Comparison of ENCODE assay signal across 8 cellular contexts in the genomic region with DNA sequence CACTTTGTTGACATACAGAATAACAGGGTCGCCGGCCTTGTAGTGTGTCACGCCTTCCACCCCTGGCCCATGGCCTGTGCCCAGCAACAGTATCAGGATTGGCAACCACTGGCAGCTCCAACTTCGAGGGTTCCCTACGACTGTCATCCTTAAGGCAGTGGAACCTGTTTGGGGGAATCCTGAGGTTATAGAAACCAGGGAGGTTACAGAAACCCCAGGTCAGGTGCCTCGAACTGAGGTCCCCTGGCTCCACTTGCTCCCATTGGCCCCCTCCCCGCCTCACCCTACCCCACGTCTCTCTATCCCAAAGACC. TPM values are rescaled to one million over a fixed set of nuclear protein-coding genes. Genes with fewer than 3 reads are reported as not detected.
A peak's percentile ranks its signal among the peaks of the same experiment; 100 is the strongest.
DNase-seq lines count a peak whose midpoint lies in the region; ATAC-seq and TF ChIP-seq lines count a peak whose summit lies in the region.

No MANE protein-coding gene starts in this region.

- peak overlapping the region; percentile 87 for H3K4me3 ChIP-seq in AG04450 (ENCODE audit: low read depth, low read length)
- H3K4me3 ChIP-seq in MG63: peak overlapping the region; percentile 82
- peak overlapping the region; percentile 69 to 99 (median 96) for H3K4me3 ChIP-seq in dorsolateral prefrontal cortex

- DNase-seq in AG04450 (ENCODE audit: low read depth, low spot score) (no peak), MG63 (no peak), dorsolateral prefrontal cortex (no peak), SK-N-DZ (ENCODE audit: low spot score) (no peak), NCI-H446 treated with DMSO at 0.1 percent for 48 hours (lab: John Stamatoyannopoulos, UW) (no peak), NCI-H1417 treated with DMSO at 0.1 percent for 48 hours (lab: John Stamatoyannopoulos, UW) (no peak)
- peak in 1 of 10 donors; percentile 58 for DNase-seq in naive thymus-derived CD8-positive, alpha-beta T cell

- ATAC-seq in naive thymus-derived CD8-positive, alpha-beta T cell: no peak
- ATAC-seq in activated CD4-positive, CD25-positive, alpha-beta regulatory T cell treated with anti-CD3 and anti-CD28 coated beads, Interleukin-2, amount 50 U/mL, for 24 hours: no peak

- peak overlapping the region; percentile 93 to 99 (median 98) for H3K27ac Mint-ChIP-seq in naive thymus-derived CD8-positive, alpha-beta T cell

- H3K9me3 Mint-ChIP-seq in naive thymus-derived CD8-positive, alpha-beta T cell: no peaks in the 10 kb centered on the region

- H3K36me3 ChIP-seq in MG63: peaks cover 3% of the 10 kb centered on the region

- H3K4me3 Mint-ChIP-seq in naive thymus-derived CD8-positive, alpha-beta T cell: peak overlapping the region; percentile 84 to 98 (median 93)

- H3K9me3 ChIP-seq in AG04450 (ENCODE audit: control insufficient read depth, insufficient read depth, low read length) (no peaks in the 10 kb centered on the region; the same call in 1 of the 2 replicates), MG63 (no peaks in the 10 kb centered on the region)

- CTCF ChIA-PET in AG04450 (lab: Charles Lee): interaction anchor here (0.8 to 3.5 kb wide), 4 partner anchors 34 to 138 kb away, joined by 4 to 24 read pairs (median 4); a partner anchor contains a TSS

- peaks cover 0 to 30% (median 7%) of the 10 kb centered on the region in 3 donors for H3K36me3 Mint-ChIP-seq in naive thymus-derived CD8-positive, alpha-beta T cell

- POLR2A ChIA-PET in AG04450 (lab: Yijun Ruan, JAX): interaction anchor here (0.6 to 1.3 kb wide), 5 partner anchors 19 to 105 kb away, joined by 3 to 12 read pairs (median 3); a partner anchor contains a TSS
- POLR2A ChIA-PET in naive thymus-derived CD8-positive, alpha-beta T cell (lab: Charles Lee): interaction anchor here (0.7 to 3.5 kb wide), 24 partner anchors 8 to 892 kb away, joined by 3 to 124 read pairs (median 8); a partner anchor contains a TSS

- H3K4me1 Mint-ChIP-seq in naive thymus-derived CD8-positive, alpha-beta T cell: peaks cover 24 to 67% (median 63%) of the 10 kb centered on the region in 4 donors

- H3K27me3 ChIP-seq in AG04450 (ENCODE audit: control insufficient read depth, insufficient read depth, low read length) (no peaks in the 10 kb centered on the region), MG63 (no peaks in the 10 kb centered on the region), dorsolateral prefrontal cortex (no peaks in the 10 kb centered on the region)

- intact Hi-C loops in dorsolateral prefrontal cortex (cut with DNase I): loop anchor here in 1 of 2 donors (2.0 kb wide), 1 partner anchor 18 kb away; a partner anchor contains a TSS

- no peak for TF ChIP-seq CTCF in AG04450 (IDR thresholded peaks at IDR 0.05; ENCODE audit: low read depth, low read length)
- TF ChIP-seq CTCF in dorsolateral prefrontal cortex (IDR thresholded peaks at IDR 0.05 in 54 of 56, conservative IDR thresholded peaks at IDR 0.05 in 2 of 56; ENCODE audit: low read depth in 1 of 56, partially characterized antibody in 56 of 56): no peak

- H3K27ac ChIP-seq in AG04450 (ENCODE audit: low read depth, low read length): peak overlapping the region; percentile 94
- peak overlapping the region in 58 of 59 donors; percentile 80 to 99 (median 96) for H3K27ac ChIP-seq in dorsolateral prefrontal cortex

- no peaks in the 10 kb centered on the region for H3K27me3 Mint-ChIP-seq in naive thymus-derived CD8-positive, alpha-beta T cell

RNA-seq across cellular contexts. Expression of a gene that starts 0.4 kb away (rescaled TPM):
- polyA plus RNA-seq in AG04450 (2011; rRNA removed): 41.7 and 44.9 TPM in 2 replicates
- 26.7 and 37.6 TPM in 2 replicates for polyA minus RNA-seq in AG04450 (2011; rRNA and poly(A)+ RNA removed)
- total RNA-seq in MG63 (2014; rRNA removed; shearing (Covaris generic); ENCODE audit: low replicate concordance): 25.2 and 39.3 TPM in 2 replicates
- total RNA-seq in dorsolateral prefrontal cortex: 10 to 100 TPM; 10.5 to 30.9 (median 22.4) TPM
- total RNA-seq in naive thymus-derived CD8-positive, alpha-beta T cell: 10 to 100 TPM; 19.4 to 22.1 TPM
- polyA plus RNA-seq in naive thymus-derived CD8-positive, alpha-beta T cell: 10 to 100 TPM; 23.1 to 29.8 (median 29.1) TPM
- polyA plus RNA-seq in SK-N-DZ (2014; cell fraction: cytosol; rRNA removed): 43.7 and 50.0 TPM in 2 replicates
- 21.1 and 21.2 TPM in 2 replicates for polyA plus RNA-seq in SK-N-DZ (2014; cell fraction: nucleus; rRNA removed)

RNA-seq across cellular contexts. Expression of a gene that starts 6.2 kb away (rescaled TPM):
- 15.2 and 20.9 TPM in 2 replicates for polyA plus RNA-seq in AG04450 (2011; rRNA removed)
- 32.0 and 33.0 TPM in 2 replicates for polyA minus RNA-seq in AG04450 (2011; rRNA and poly(A)+ RNA removed)
- total RNA-seq in MG63 (2014; rRNA removed; shearing (Covaris generic); ENCODE audit: low replicate concordance): 41.0 and 60.5 TPM in 2 replicates
- 10 to 100 TPM in 101 of 120 experiments, 1 to 10 TPM in 19; 6.1 to 23.8 (median 12.8) TPM for total RNA-seq in dorsolateral prefrontal cortex
- total RNA-seq in naive thymus-derived CD8-positive, alpha-beta T cell: 10 to 100 TPM; 24.4 to 24.8 TPM
- polyA plus RNA-seq in naive thymus-derived CD8-positive, alpha-beta T cell: 10 to 100 TPM; 20.2 to 27.5 (median 21.1) TPM
- polyA plus RNA-seq in SK-N-DZ (2014; cell fraction: cytosol; rRNA removed): 33.0 and 37.8 TPM in 2 replicates
- polyA plus RNA-seq in SK-N-DZ (2014; cell fraction: nucleus; rRNA removed): 70.3 and 80.5 TPM in 2 replicates

RNA-seq across cellular contexts. Expression of a gene that starts 10.7 kb away (rescaled TPM):
- not detected in 2 replicates for polyA plus RNA-seq in AG04450 (2011; rRNA removed)
- polyA minus RNA-seq in AG04450 (2011; rRNA and poly(A)+ RNA removed): 0.22 and 0.37 TPM in 2 replicates
- total RNA-seq in MG63 (2014; rRNA removed; shearing (Covaris generic); ENCODE audit: low replicate concordance): not detected in 2 replicates
- total RNA-seq in dorsolateral prefrontal cortex: 1 to 10 TPM in 37 of 120 experiments, under 1 TPM in 46, not detected in 37; 0.29 to 2.9 (median 0.90) TPM
- 1 to 10 TPM in 1 of 2 experiments, under 1 TPM in 1; 0.30 to 1.1 TPM for total RNA-seq in naive thymus-derived CD8-positive, alpha-beta T cell
- polyA plus RNA-seq in naive thymus-derived CD8-positive, alpha-beta T cell: under 1 TPM; 0.79 to 0.95 (median 0.87) TPM
- not detected in 2 replicates for polyA plus RNA-seq in SK-N-DZ (2014; cell fraction: cytosol; rRNA removed)
- polyA plus RNA-seq in SK-N-DZ (2014; cell fraction: nucleus; rRNA removed): not detected in 2 replicates

RNA-seq across cellular contexts. Expression of a gene that starts 18.5 kb away (rescaled TPM):
- 48.0 and 55.7 TPM in 2 replicates for polyA plus RNA-seq in AG04450 (2011; rRNA removed)
- polyA minus RNA-seq in AG04450 (2011; rRNA and poly(A)+ RNA removed): 7.6 and 10.6 TPM in 2 replicates
- 20.0 and 75.5 TPM in 2 replicates for total RNA-seq in MG63 (2014; rRNA removed; shearing (Covaris generic); ENCODE audit: low replicate concordance)
- 10 to 100 TPM; 36.8 to 89.6 (median 58.1) TPM for total RNA-seq in dorsolateral prefrontal cortex
- total RNA-seq in naive thymus-derived CD8-positive, alpha-beta T cell: 100 to 1,000 TPM in 1 of 2 experiments, 10 to 100 TPM in 1; 99.4 to 107 TPM
- 100 to 1,000 TPM; 133 to 144 (median 143) TPM for polyA plus RNA-seq in naive thymus-derived CD8-positive, alpha-beta T cell
- 22.8 TPM in 2 replicates for polyA plus RNA-seq in SK-N-DZ (2014; cell fraction: cytosol; rRNA removed)
- 14.0 and 15.6 TPM in 2 replicates for polyA plus RNA-seq in SK-N-DZ (2014; cell fraction: nucleus; rRNA removed)

RNA-seq across cellular contexts. Expression of a gene that starts 21.0 kb away (rescaled TPM):
- 14.9 and 16.1 TPM in 2 replicates for polyA plus RNA-seq in AG04450 (2011; rRNA removed)
- polyA minus RNA-seq in AG04450 (2011; rRNA and poly(A)+ RNA removed): 4.2 and 5.0 TPM in 2 replicates
- 2.5 and 4.5 TPM in 2 replicates for total RNA-seq in MG63 (2014; rRNA removed; shearing (Covaris generic); ENCODE audit: low replicate concordance)
- 10 to 100 TPM; 11.6 to 33.6 (median 23.0) TPM for total RNA-seq in dorsolateral prefrontal cortex
- total RNA-seq in naive thymus-derived CD8-positive, alpha-beta T cell: 10 to 100 TPM; 13.7 to 15.3 TPM
- polyA plus RNA-seq in naive thymus-derived CD8-positive, alpha-beta T cell: 10 to 100 TPM; 33.8 to 39.1 (median 34.5) TPM
- polyA plus RNA-seq in SK-N-DZ (2014; cell fraction: cytosol; rRNA removed): 40.5 and 47.8 TPM in 2 replicates
- polyA plus RNA-seq in SK-N-DZ (2014; cell fraction: nucleus; rRNA removed): 64.3 and 67.7 TPM in 2 replicates
